Comparison of ENCODE assay signal across 9 cellular contexts in the genomic region with DNA sequence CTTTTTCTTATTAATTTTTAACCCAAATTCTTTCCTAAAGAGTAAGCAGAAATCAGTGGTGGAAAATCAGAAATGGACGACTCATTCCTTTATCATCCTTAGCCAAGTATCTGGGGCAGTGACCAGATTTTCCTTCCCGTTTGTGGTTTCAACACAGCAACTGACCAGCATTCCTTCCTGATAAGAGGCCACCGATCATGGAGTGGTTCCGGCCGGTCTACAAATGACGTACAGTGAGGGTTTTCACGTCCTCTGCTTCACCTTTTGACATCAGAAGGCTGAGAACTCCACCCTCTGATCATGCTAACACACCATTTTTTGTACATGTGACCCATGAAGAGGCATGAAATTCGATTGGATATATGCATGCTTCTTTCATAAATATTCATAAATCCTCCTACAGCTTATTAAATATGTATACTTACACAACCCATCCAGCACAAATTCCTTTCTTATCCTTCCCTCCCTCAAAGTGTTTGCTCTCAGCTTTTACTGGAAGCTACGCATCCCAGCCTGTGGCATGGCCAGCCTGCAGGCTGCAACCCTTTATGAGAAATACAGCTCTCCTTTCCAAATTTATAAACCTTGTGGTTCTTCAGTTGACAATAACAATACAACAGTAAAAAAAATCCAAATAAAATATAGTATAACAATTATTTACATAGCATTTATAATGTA.
DNase-seq lines count a peak whose midpoint lies in the region; ATAC-seq and TF ChIP-seq lines count a peak whose summit lies in the region.
"Had no signal": no experiment of that assay in that cellular context is flagged by ENCODE, and none has a peak within 500 bp of the region (broad histone marks: within the 10 kb centered on the region; RNA-seq: fewer than 3 reads in every experiment).

No MANE protein-coding gene starts in this region.

- H3K9me3 Mint-ChIP-seq in natural killer cell, result no peaks in the 10 kb centered on the region

- DNase-seq in GM04504 (ENCODE audit: low read depth) (peak; percentile 57), RPMI7951 (ENCODE audit: low read depth) (peak; percentile 87), fibroblast of mammary gland (ENCODE audit: low read depth) (peak; percentile 73), posterior vena cava (ENCODE audit: low spot score) (peak; percentile 81), GF-D8 (lab: John Stamatoyannopoulos, UW) (no peak), activated T-cell treated with anti-CD3 and anti-CD28 coated beads for 4 hours (no peak), natural killer cell (no peak)
- no peak for DNase-seq in stimulated activated CD4-positive, alpha-beta T cell treated with anti-CD3 and anti-CD28 coated beads, Interleukin-2, amount 100 ng/mL, for 48 hours
- DNase-seq: gastrocnemius medialis had no signal

- H3K36me3 Mint-ChIP-seq in natural killer cell, result no peaks in the 10 kb centered on the region

- intact Hi-C loops in posterior vena cava (cut with DNase I) (no loop called here), natural killer cell (cut with micrococcal nuclease) (no loop called here)

- peaks cover 0 to 21% of the 10 kb centered on the region in 2 donors for H3K27me3 Mint-ChIP-seq in natural killer cell (ENCODE audit: low read depth in 2 of 2)

- no peak overlapping the region for H3K27ac Mint-ChIP-seq in natural killer cell

- peaks cover 6 to 9% of the 10 kb centered on the region in 2 donors for H3K4me1 Mint-ChIP-seq in natural killer cell

- no peak overlapping the region for H3K4me3 ChIP-seq in fibroblast of mammary gland (ENCODE audit: control insufficient read depth, low read depth, low read length)
- H3K4me3 ChIP-seq: gastrocnemius medialis had no signal

- no peak for ATAC-seq in natural killer cell
- ATAC-seq: gastrocnemius medialis had no signal

- no peak overlapping the region for H3K4me3 Mint-ChIP-seq in natural killer cell

- TF ChIP-seq CTCF in fibroblast of mammary gland (conservative IDR thresholded peaks at IDR 0.05; ENCODE audit: control insufficient read depth, insufficient read depth, low read depth, low read length) (no peak), natural killer cell (IDR thresholded peaks at IDR 0.05) (no peak)

Comparison
In these comparisons a context has a peak if more than half of its experiments do, and no peak if none do; other contexts are left out.
1. DNase-seq: peak in GM04504 (single experiment), RPMI7951 (single experiment), fibroblast of mammary gland (single experiment) and posterior vena cava (single experiment); none in GF-D8 (single experiment), activated T-cell treated with anti-CD3 and anti-CD28 coated beads for 4 hours (single experiment), natural killer cell (single experiment) and stimulated activated CD4-positive, alpha-beta T cell treated with anti-CD3 and anti-CD28 coated beads, Interleukin-2, amount 100 ng/mL, for 48 hours (0 of 2).